9 cellular contexts compared by ENCODE assay signal in the genomic region with DNA sequence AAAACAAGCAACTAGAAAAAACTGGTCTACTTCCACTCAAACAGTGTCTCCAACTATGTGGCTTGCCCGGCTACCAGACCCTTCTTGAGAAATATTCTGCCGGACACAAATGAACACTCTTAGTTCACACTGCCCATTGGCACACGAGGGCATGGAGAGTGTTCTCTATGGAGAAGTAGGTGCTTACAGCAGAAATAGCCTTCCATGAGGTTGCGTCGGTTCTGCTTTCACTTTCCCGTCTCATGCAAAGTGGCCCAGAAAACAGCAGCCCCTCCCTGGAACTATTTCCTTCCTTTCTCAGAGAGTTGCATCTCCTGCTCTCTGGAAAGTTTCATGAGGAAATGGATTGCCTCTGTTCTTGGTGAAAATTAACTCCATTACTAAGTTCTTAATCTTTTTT. TPM values are rescaled to one million over a fixed set of nuclear protein-coding genes. Genes with fewer than 3 reads are reported as not detected.
A peak's percentile ranks its signal among the peaks of the same experiment; 100 is the strongest.
DNase-seq lines count a peak whose midpoint lies in the region; ATAC-seq, FAIRE-seq and TF ChIP-seq lines count a peak whose summit lies in the region.
"Had no signal": no experiment of that assay in that cellular context is flagged by ENCODE, and none has a peak within 500 bp of the region (broad histone marks: within the 10 kb centered on the region; RNA-seq: fewer than 3 reads in every experiment).

No MANE protein-coding gene starts in this region.

- peaks cover 25% of the 10 kb centered on the region; the same call in 1 of the 2 replicates for H3K27me3 ChIP-seq in MM.1S (replicated peaks; ENCODE audit: insufficient read depth, low read length)

- H3K4me3 ChIP-seq in MM.1S (ENCODE audit: low read length): peak overlapping the region; percentile 41

- H3K4me1 Mint-ChIP-seq in activated naive CD8-positive, alpha-beta T cell treated with anti-CD3 and anti-CD28 coated beads, Interleukin-2, amount 50 U/mL, for 24 hours: peaks cover 38% of the 10 kb centered on the region
- H3K4me1 Mint-ChIP-seq in immature natural killer cell: peaks cover 21 to 22% of the 10 kb centered on the region in 2 donors

- H3K27me3 Mint-ChIP-seq in activated naive CD8-positive, alpha-beta T cell treated with anti-CD3 and anti-CD28 coated beads, Interleukin-2, amount 50 U/mL, for 24 hours: no peaks in the 10 kb centered on the region
- H3K27me3 Mint-ChIP-seq in immature natural killer cell (ENCODE audit: low read depth in 3 of 3): no peaks in the 10 kb centered on the region

- no peaks in the 10 kb centered on the region for H4K20me1 ChIP-seq in MM.1S (ENCODE audit: insufficient read depth, low read length)

- peak overlapping the region; percentile 81 for H3K4me2 ChIP-seq in MM.1S (ENCODE audit: low read depth, low read length)

- DNase-seq in AML-193 (lab: John Stamatoyannopoulos, UW) (peak; percentile 94 to 97), MM.1S (peak; percentile 56), immature natural killer cell (peak in 2 of 3 donors; percentile 28 to 35), RCC 7860 (ENCODE audit: low spot score) (no peak), SHP77 treated with DMSO at 0.1 percent for 48 hours (lab: John Stamatoyannopoulos, UW) (no peak)
- peak; percentile 52 for DNase-seq in activated naive CD8-positive, alpha-beta T cell treated with anti-CD3 and anti-CD28 coated beads, Interleukin-2, amount 50 U/mL, for 24 hours
- peak; percentile 49 for DNase-seq in stimulated activated CD4-positive, alpha-beta T cell treated with anti-CD3 and anti-CD28 coated beads, Interleukin-4, amount 100 ng/mL, for 24 hours

- 0 out of 2 replicates have a peak, but pooled peaks cover 4% of the 10 kb centered on the region for H3K4me1 ChIP-seq in MM.1S (ENCODE audit: low read length)

- H3F3A ChIP-seq in MM.1S (ENCODE audit: insufficient read depth, low read length): no peaks in the 10 kb centered on the region

- H3K36me3 ChIP-seq in MM.1S (replicated peaks; ENCODE audit: insufficient read depth, low read length): no peaks in the 10 kb centered on the region

- no peak overlapping the region for H3K27ac ChIP-seq in MM.1S (ENCODE audit: low read length)
- H3K27ac ChIP-seq: epithelial cell of prostate had no signal

- H3K27ac Mint-ChIP-seq in activated naive CD8-positive, alpha-beta T cell treated with anti-CD3 and anti-CD28 coated beads, Interleukin-2, amount 50 U/mL, for 24 hours: peak overlapping the region; percentile 84
- peak overlapping the region in 4 of 6 donors; percentile 14 to 81 (median 70) for H3K27ac Mint-ChIP-seq in immature natural killer cell

- H3K9me3 Mint-ChIP-seq in activated naive CD8-positive, alpha-beta T cell treated with anti-CD3 and anti-CD28 coated beads, Interleukin-2, amount 50 U/mL, for 24 hours: no peaks in the 10 kb centered on the region
- no peaks in the 10 kb centered on the region for H3K9me3 Mint-ChIP-seq in immature natural killer cell

- no peaks in the 10 kb centered on the region for H3K36me3 Mint-ChIP-seq in activated naive CD8-positive, alpha-beta T cell treated with anti-CD3 and anti-CD28 coated beads, Interleukin-2, amount 50 U/mL, for 24 hours (ENCODE audit: low read depth)
- no peaks in the 10 kb centered on the region for H3K36me3 Mint-ChIP-seq in immature natural killer cell

- peak overlapping the region; percentile 61 for H2AFZ ChIP-seq in MM.1S (ENCODE audit: low read length)

- no peak overlapping the region for H3K9ac ChIP-seq in MM.1S (ENCODE audit: low read length)

- H3K4me3 Mint-ChIP-seq in activated naive CD8-positive, alpha-beta T cell treated with anti-CD3 and anti-CD28 coated beads, Interleukin-2, amount 50 U/mL, for 24 hours: peak overlapping the region; percentile 72
- H3K4me3 Mint-ChIP-seq in immature natural killer cell: peak overlapping the region; percentile 51 to 86 (median 74)

- H3K9me3 ChIP-seq in MM.1S (replicated peaks; ENCODE audit: insufficient read depth, low read length): no peaks in the 10 kb centered on the region

- no peak for FAIRE-seq in RCC 7860 (lab: Jason Lieb, UNC)

- TF ChIP-seq CTCF in MM.1S (IDR thresholded peaks at IDR 0.05; ENCODE audit: low read length): no peak

- ATAC-seq in GM19328 (IDR thresholded peaks at IDR 0.05; ENCODE audit: unreplicated experiment): peak; percentile 63
- peak; percentile 85 for ATAC-seq in activated naive CD8-positive, alpha-beta T cell treated with anti-CD3 and anti-CD28 coated beads, Interleukin-2, amount 50 U/mL, for 24 hours

- no peaks in the 10 kb centered on the region for H3K9me2 ChIP-seq in MM.1S (replicated peaks; ENCODE audit: insufficient read depth, low read length)

- no peaks in the 10 kb centered on the region for H3K79me2 ChIP-seq in MM.1S (ENCODE audit: low read length)

RNA-seq across cellular contexts. Expression of a gene that starts 9.5 kb away (rescaled TPM):
- 1 to 10 TPM in 2 of 3 donors, under 1 TPM in 1; 0.37 to 5.2 (median 2.8) TPM for polyA plus RNA-seq in immature natural killer cell

RNA-seq across cellular contexts. Expression of a gene that starts 50.5 kb away (rescaled TPM):
- 100 to 1,000 TPM in 1 of 3 donors, 10 to 100 TPM in 2; 29.8 to 119 (median 31.5) TPM for polyA plus RNA-seq in immature natural killer cell

RNA-seq across cellular contexts. Expression of a gene that starts 54.5 kb away (rescaled TPM):
- polyA plus RNA-seq in immature natural killer cell: 100 to 1,000 TPM; 173 to 252 (median 202) TPM

RNA-seq across cellular contexts. Expression of a gene that starts 56.9 kb away (rescaled TPM):
- 100 to 1,000 TPM; 183 to 353 (median 296) TPM for polyA plus RNA-seq in immature natural killer cell

Comparison
In these comparisons a context has a peak if more than half of its experiments do, and no peak if none do; other contexts are left out.
1. DNase-seq: peak in AML-193 (2 of 2), MM.1S (single experiment), activated naive CD8-positive, alpha-beta T cell treated with anti-CD3 and anti-CD28 coated beads, Interleukin-2, amount 50 U/mL, for 24 hours (single experiment), immature natural killer cell (2 of 3) and stimulated activated CD4-positive, alpha-beta T cell treated with anti-CD3 and anti-CD28 coated beads, Interleukin-4, amount 100 ng/mL, for 24 hours (single experiment); none in RCC 7860 (single experiment) and SHP77 treated with DMSO at 0.1 percent for 48 hours (single experiment).